Comparison of ENCODE assay signal across 15 cellular contexts in genomic region chr16:58497468-58497867, GRCh38.
"Had no signal": no experiment of that assay in that cellular context is flagged by ENCODE, and none has a peak within 500 bp of the region (broad histone marks: within the 10 kb centered on the region; RNA-seq: fewer than 3 reads in every experiment).

No MANE protein-coding gene starts in this region.

- H3K4me3 Mint-ChIP-seq: activated CD8-positive, alpha-beta memory T cell treated with anti-CD3 and anti-CD28 coated beads, Interleukin-2, amount 10 ng/mL, durations not matched to agents 7 days and 5 days had no signal

- H3K36me3 ChIP-seq: cardiac muscle cell, sigmoid colon had no signal

- H3K9me3 Mint-ChIP-seq: naive thymus-derived CD8-positive, alpha-beta T cell had no signal

- H3K27ac Mint-ChIP-seq: activated CD8-positive, alpha-beta memory T cell treated with anti-CD3 and anti-CD28 coated beads, Interleukin-2, amount 10 ng/mL, durations not matched to agents 7 days and 5 days had no signal

- H3K27ac ChIP-seq: cardiac muscle cell, psoas muscle, sigmoid colon, upper lobe of left lung had no signal

- H3K9me3 ChIP-seq: mucosa of descending colon, psoas muscle, sigmoid colon, upper lobe of left lung had no signal

- H3K27me3 ChIP-seq: cardiac muscle cell had no signal

- H3K4me1 ChIP-seq: psoas muscle had no signal

- ATAC-seq: activated CD8-positive, alpha-beta memory T cell treated with anti-CD3 and anti-CD28 coated beads, Interleukin-2, amount 10 ng/mL, durations not matched to agents 7 days and 5 days; left colon; mucosa of descending colon; naive thymus-derived CD8-positive, alpha-beta T cell; psoas muscle; SK-N-SH treated with all-trans-retinoic acid at 6 μM for 48 hours had no signal

- H3K4me3 ChIP-seq: cardiac muscle cell, mucosa of descending colon, psoas muscle, sigmoid colon, upper lobe of left lung had no signal

- DNase-seq: activated CD4-positive, CD25-positive, alpha-beta regulatory T cell; activated CD8-positive, alpha-beta memory T cell treated with anti-CD3 and anti-CD28 coated beads, Interleukin-2, amount 10 ng/mL, durations not matched to agents 7 days and 5 days; activated naive CD4-positive, alpha-beta T cell; activated T-cell treated with anti-CD3 and anti-CD28 coated beads, Interleukin-2, amount 50 U/mL, for 48 hours; dermis blood vessel endothelial cell; left colon; mucosa of descending colon; naive thymus-derived CD8-positive, alpha-beta T cell; psoas muscle; sigmoid colon; stimulated activated CD4-positive, alpha-beta T cell treated with anti-CD3 and anti-CD28 coated beads, Interleukin-12 subunit alpha, Interleukin-12 subunit beta, amount 100 ng/mL, for 4 hours; stimulated activated naive CD4-positive, alpha-beta T cell treated with Interleukin-2 at 50 U/mL for 16 hours; upper lobe of left lung had no signal

- H3K36me3 Mint-ChIP-seq: activated CD8-positive, alpha-beta memory T cell treated with anti-CD3 and anti-CD28 coated beads, Interleukin-2, amount 10 ng/mL, durations not matched to agents 7 days and 5 days had no signal
